Comparison of ENCODE assay signal across 14 cellular contexts in genomic region chr9:130315446-130316226, GRCh38. TPM values are rescaled to one million over a fixed set of nuclear protein-coding genes. Genes with fewer than 3 reads are reported as not detected.
"Had no signal": no experiment of that assay in that cellular context is flagged by ENCODE, and none has a peak within 500 bp of the region (broad histone marks: within the 10 kb centered on the region; RNA-seq: fewer than 3 reads in every experiment).

No MANE protein-coding gene starts in this region.

- H3K79me2 ChIP-seq: hepatocyte had no signal

- H3K4me3 ChIP-seq: adrenal gland, colonic mucosa, hepatocyte, mucosa of descending colon, prostate gland, testis had no signal

- H3K27ac ChIP-seq: adrenal gland, colonic mucosa, hepatocyte, prostate gland, testis had no signal

- H3K4me1 ChIP-seq: adrenal gland, colonic mucosa, prostate gland, testis had no signal

- H3K27me3 ChIP-seq: adrenal gland, colonic mucosa, hepatocyte, testis had no signal

- ATAC-seq: natural killer cell had no signal

- H2AFZ ChIP-seq: hepatocyte had no signal

- H3K9me3 ChIP-seq: adrenal gland, colonic mucosa, mucosa of descending colon, prostate gland, testis had no signal

- H3K4me2 ChIP-seq: hepatocyte had no signal

- DNase-seq: activated B cell treated with CpG ODN at 0.5 μM for 24 hours; activated CD4-positive, alpha-beta T cell treated with anti-CD3 and anti-CD28 coated beads, Interleukin-2, amount 10 ng/mL, durations not matched to agents 24 days and 14 days; activated naive CD4-positive, alpha-beta T cell treated with anti-CD3 and anti-CD28 coated beads, Interleukin-2, amount 50 U/mL, for 16 hours; adrenal gland; caudate nucleus; colonic mucosa; mammary epithelial cell; natural killer cell; stimulated activated CD4-positive, alpha-beta T cell treated with anti-CD3 and anti-CD28 coated beads, Interleukin-4, amount 100 ng/mL, for 1 hour; testis had no signal

- H3K36me3 ChIP-seq: adrenal gland, colonic mucosa, prostate gland had no signal

RNA-seq across cellular contexts. Expression of gene HMCN2, which starts 50.1 kb away (rescaled TPM):
- total RNA-seq: activated B cell treated with CpG ODN at 0.5 μM for 24 hours; activated CD4-positive, alpha-beta T cell treated with anti-CD3 and anti-CD28 coated beads, Interleukin-2, amount 10 ng/mL, durations not matched to agents 24 days and 14 days; activated CD8-positive, alpha-beta memory T cell treated with anti-CD3 and anti-CD28 coated beads for 36 hours; natural killer cell had no signal
